In genomic region chr2:26671691-26672090, GRCh38 we compare ENCODE assay signal across 20 cellular contexts. TPM values are rescaled to one million over a fixed set of nuclear protein-coding genes. Genes with fewer than 3 reads are reported as not detected.
DNase-seq lines count a peak whose midpoint lies in the region; ATAC-seq and TF ChIP-seq lines count a peak whose summit lies in the region.
"Had no signal": no experiment of that assay in that cellular context is flagged by ENCODE, and none has a peak within 500 bp of the region (broad histone marks: within the 10 kb centered on the region; RNA-seq: fewer than 3 reads in every experiment).

No MANE protein-coding gene starts in this region.

- H3K36me3 ChIP-seq in PC-9 (ENCODE audit: low read depth): no peaks in the 10 kb centered on the region
- H3K36me3 ChIP-seq in adrenal gland (replicated peaks in 1 of 2): no peaks in the 10 kb centered on the region
- H3K36me3 ChIP-seq: HAP-1 had no signal

- H3K27me3 Mint-ChIP-seq in activated CD4-positive, alpha-beta memory T cell treated with anti-CD3 and anti-CD28 coated beads, Interleukin-2, amount 10 ng/mL, durations not matched to agents 7 days and 5 days: peaks cover 21% of the 10 kb centered on the region

- DNase-seq in PC-9 (no peak), adrenal gland (peak in 4 of 7 donors; percentile 5 to 20 (median 11)), mesenteric fat pad (ENCODE audit: low spot score) (peak; percentile 57), foreskin keratinocyte (no peak), Right ventricle myocardium superior (no peak)
- no peak for DNase-seq in activated CD4-positive, alpha-beta memory T cell treated with anti-CD3 and anti-CD28 coated beads, Interleukin-2, amount 10 ng/mL, durations not matched to agents 7 days and 5 days
- DNase-seq: CD8-positive, alpha-beta T cell; COR-L47; DMS153; DMS79 treated with DMSO at 0.1 percent for 48 hours; EL; GOT3; IMR-90 had no signal

- H3K4me3 Mint-ChIP-seq in activated CD4-positive, alpha-beta memory T cell treated with anti-CD3 and anti-CD28 coated beads, Interleukin-2, amount 10 ng/mL, durations not matched to agents 7 days and 5 days: no peak overlapping the region
- H3K4me3 Mint-ChIP-seq: CD14-positive monocyte; CD8-positive, alpha-beta T cell had no signal

- no peaks in the 10 kb centered on the region for H4K20me1 ChIP-seq in PC-9 (ENCODE audit: insufficient read depth)

- no peak overlapping the region for H2AFZ ChIP-seq in PC-9

- H3K4me3 ChIP-seq in PC-9 (no peak overlapping the region), adrenal gland (no peak overlapping the region)
- H3K4me3 ChIP-seq: A549, HAP-1 had no signal

- no peaks in the 10 kb centered on the region for H3K9me2 ChIP-seq in PC-9 (ENCODE audit: insufficient read depth)

- no peaks in the 10 kb centered on the region for H3K27me3 ChIP-seq in PC-9 (ENCODE audit: insufficient read depth, low read depth)
- no peaks in the 10 kb centered on the region for H3K27me3 ChIP-seq in adrenal gland
- H3K27me3 ChIP-seq in foreskin keratinocyte: peaks cover 56% of the 10 kb centered on the region

- ATAC-seq in foreskin keratinocyte: no peak
- no peak for ATAC-seq in Right ventricle myocardium superior (ENCODE audit: poor library complexity)
- ATAC-seq in GM18870 (IDR thresholded peaks at IDR 0.05; ENCODE audit: unreplicated experiment): no peak
- ATAC-seq: A549; CD8-positive, alpha-beta T cell had no signal

- no peak overlapping the region for H3K27ac ChIP-seq in PC-9
- no peak overlapping the region for H3K27ac ChIP-seq in adrenal gland
- H3K27ac ChIP-seq in foreskin keratinocyte: no peak overlapping the region
- H3K27ac ChIP-seq: A549 had no signal

- H3K4me2 ChIP-seq in PC-9: peak overlapping the region; percentile 38
- H3K4me2 ChIP-seq: A549 had no signal

- peaks cover 12% of the 10 kb centered on the region; the same call in 1 of the 2 replicates for H3F3A ChIP-seq in PC-9 (ENCODE audit: insufficient read depth, low read depth)

- H3K27ac Mint-ChIP-seq in activated CD4-positive, alpha-beta memory T cell treated with anti-CD3 and anti-CD28 coated beads, Interleukin-2, amount 10 ng/mL, durations not matched to agents 7 days and 5 days: no peak overlapping the region
- H3K27ac Mint-ChIP-seq: CD14-positive monocyte; CD8-positive, alpha-beta T cell had no signal

- no peak for TF ChIP-seq POLR2A in adrenal gland (IDR thresholded peaks at IDR 0.05)

- peaks cover 25% of the 10 kb centered on the region for H3K4me1 ChIP-seq in PC-9 (replicated peaks; ENCODE audit: insufficient read depth)
- no peaks in the 10 kb centered on the region for H3K4me1 ChIP-seq in adrenal gland (replicated peaks in 1 of 2)
- H3K4me1 ChIP-seq in foreskin keratinocyte: no peaks in the 10 kb centered on the region
- H3K4me1 ChIP-seq: HAP-1 had no signal

- TF ChIP-seq CTCF in PC-9 (conservative IDR thresholded peaks at IDR 0.05) (no peak), adrenal gland (IDR thresholded peaks at IDR 0.05) (no peak), foreskin keratinocyte (conservative IDR thresholded peaks at IDR 0.05) (no peak)

- no peaks in the 10 kb centered on the region for H3K36me3 Mint-ChIP-seq in activated CD4-positive, alpha-beta memory T cell treated with anti-CD3 and anti-CD28 coated beads, Interleukin-2, amount 10 ng/mL, durations not matched to agents 7 days and 5 days (ENCODE audit: low read depth)
- H3K36me3 Mint-ChIP-seq: CD14-positive monocyte; CD8-positive, alpha-beta T cell had no signal

- H3K79me2 ChIP-seq in PC-9 (ENCODE audit: low read depth): no peaks in the 10 kb centered on the region

- CTCF ChIA-PET in PC-9 (lab: Charles Lee): no interaction called here
- CTCF ChIA-PET in activated CD4-positive, alpha-beta memory T cell treated with anti-CD3 and anti-CD28 coated beads, Interleukin-2, amount 10 ng/mL, durations not matched to agents 7 days and 5 days (lab: Charles Lee): no interaction called here

- H3K4me1 Mint-ChIP-seq in activated CD4-positive, alpha-beta memory T cell treated with anti-CD3 and anti-CD28 coated beads, Interleukin-2, amount 10 ng/mL, durations not matched to agents 7 days and 5 days: no peaks in the 10 kb centered on the region
- H3K4me1 Mint-ChIP-seq: CD14-positive monocyte had no signal

- no TSS peak for BruUV-seq in PC-9 (replicated peaks; lab: Mats Ljungman, UMichigan)

- POLR2A ChIA-PET in PC-9 (lab: Charles Lee; ENCODE audit: unreplicated experiment): interaction anchor here (0.5 to 0.7 kb wide), 2 partner anchors 65 to 846 kb away, joined by 3 to 7 read pairs; no protein-coding TSS in a partner anchor
- POLR2A ChIA-PET in activated CD4-positive, alpha-beta memory T cell treated with anti-CD3 and anti-CD28 coated beads, Interleukin-2, amount 10 ng/mL, durations not matched to agents 7 days and 5 days (lab: Charles Lee): no interaction called here

- 84 to 95% (median 92%) methylated on average over 5 of the region's 5 CpGs for WGBS in adrenal gland, 4 donors

- H3K9me3 ChIP-seq in PC-9 (ENCODE audit: insufficient read depth, low read depth) (no peaks in the 10 kb centered on the region), adrenal gland (replicated peaks in 1 of 3) (no peaks in the 10 kb centered on the region)
- H3K9me3 ChIP-seq: A549, HAP-1 had no signal

- H3K9me3 Mint-ChIP-seq in activated CD4-positive, alpha-beta memory T cell treated with anti-CD3 and anti-CD28 coated beads, Interleukin-2, amount 10 ng/mL, durations not matched to agents 7 days and 5 days: no peaks in the 10 kb centered on the region
- H3K9me3 Mint-ChIP-seq: CD8-positive, alpha-beta T cell had no signal

- intact Hi-C loops in PC-9 (cut with micrococcal nuclease; ENCODE audit: unreplicated experiment) (loop anchor here (2.0 kb wide), 1 partner anchor 65 kb away; no protein-coding TSS in a partner anchor), adrenal gland (cut with DNase I) (no loop called here), Right ventricle myocardium superior (cut with DNase I) (no loop called here)

RNA-seq across cellular contexts. Expression of gene KCNK3, which starts 20.8 kb away (rescaled TPM):
- total RNA-seq in PC-9 (2021) (0.08 TPM in 1 of 2 replicates, not detected in the other), adrenal gland (100 to 1,000 TPM; 366 to 595 (median 455) TPM), mesenteric fat pad (1.9 TPM), foreskin keratinocyte (not detected in 2 replicates), Right ventricle myocardium superior (2.7 TPM)
- polyA plus RNA-seq in adrenal gland (100 to 1,000 TPM; 133 to 325 (median 160) TPM), foreskin keratinocyte (not detected in 2 replicates)
- not detected for total RNA-seq in activated CD4-positive, alpha-beta memory T cell treated with anti-CD3 and anti-CD28 coated beads, Interleukin-2, amount 10 ng/mL, durations not matched to agents 7 days and 5 days
- total RNA-seq: CD8-positive, alpha-beta T cell; HT-29 had no signal
- polyA plus RNA-seq: CD14-positive monocyte had no signal

RNA-seq across cellular contexts. Expression of gene CIB4, which starts 30.5 kb away (rescaled TPM):
- total RNA-seq in PC-9 (2021) (not detected in 2 replicates), adrenal gland (1 to 10 TPM in 6 of 8 donors, not detected in 2; 2.2 to 6.9 (median 3.5) TPM), mesenteric fat pad (not detected), foreskin keratinocyte (not detected in 2 replicates), Right ventricle myocardium superior (not detected)
- polyA plus RNA-seq in adrenal gland (10 to 100 TPM in 1 of 3 donors, 1 to 10 TPM in 2; 3.3 to 10.1 (median 5.3) TPM), foreskin keratinocyte (not detected in 2 replicates)
- not detected for total RNA-seq in activated CD4-positive, alpha-beta memory T cell treated with anti-CD3 and anti-CD28 coated beads, Interleukin-2, amount 10 ng/mL, durations not matched to agents 7 days and 5 days
- total RNA-seq: CD8-positive, alpha-beta T cell; HT-29; IMR-90 had no signal
- polyA plus RNA-seq: AG04450, BJ, CD14-positive monocyte, IMR-90 had no signal

Comparison
In these comparisons a context has a peak if more than half of its experiments do, and no peak if none do; other contexts are left out.
1. DNase-seq: peak in adrenal gland (4 of 7) and mesenteric fat pad (single experiment); none in PC-9 (0 of 2), foreskin keratinocyte (0 of 2), Right ventricle myocardium superior (single experiment) and activated CD4-positive, alpha-beta memory T cell treated with anti-CD3 and anti-CD28 coated beads, Interleukin-2, amount 10 ng/mL, durations not matched to agents 7 days and 5 days (single experiment).
2. RNA of gene KCNK3, which starts 20.8 kb away (total RNA-seq): 366 to 595 TPM in adrenal gland; 2.7 TPM in Right ventricle myocardium superior (single experiment), 1.9 TPM in mesenteric fat pad (single experiment), 0.08 TPM in PC-9, not detected in foreskin keratinocyte and not detected in activated CD4-positive, alpha-beta memory T cell treated with anti-CD3 and anti-CD28 coated beads, Interleukin-2, amount 10 ng/mL, durations not matched to agents 7 days and 5 days; every median in the first group is over 10 times any median in the second.